Comparison of ENCODE assay signal across 13 cellular contexts in genomic region chr12:122506393-122506938, GRCh38.
"Had no signal": no experiment of that assay in that cellular context is flagged by ENCODE, and none has a peak within 500 bp of the region (broad histone marks: within the 10 kb centered on the region; RNA-seq: fewer than 3 reads in every experiment).

No MANE protein-coding gene starts in this region.

- H3K9me3 Mint-ChIP-seq: nephron, type B pancreatic cell had no signal

- H3K27ac ChIP-seq: cardiac muscle cell, heart left ventricle, suprapubic skin, WERI-Rb-1 had no signal

- H3K4me3 Mint-ChIP-seq: nephron, type B pancreatic cell had no signal

- DNase-seq: activated CD8-positive, alpha-beta memory T cell treated with anti-CD3 and anti-CD28 coated beads, Interleukin-2, amount 50 U/mL, for 4 hours; activated effector memory CD4-positive, alpha-beta T cell treated with anti-CD3 and anti-CD28 coated beads, Interleukin-2, amount 50 U/mL, for 16 hours; cortex of kidney; effector CD8-positive, alpha-beta T cell; heart left ventricle; mucosa of descending colon; stimulated activated CD4-positive, alpha-beta T cell treated with anti-CD3 and anti-CD28 coated beads, Interleukin-12 subunit alpha, Interleukin-12 subunit beta, amount 100 ng/mL, for 4 hours; stimulated activated naive CD4-positive, alpha-beta T cell treated with Interleukin-2 at 50 U/mL for 16 hours; WERI-Rb-1 had no signal

- ATAC-seq: heart left ventricle, mucosa of descending colon had no signal

- H3K4me3 ChIP-seq: cardiac muscle cell, heart left ventricle, mucosa of descending colon, suprapubic skin had no signal

- H3K27me3 ChIP-seq: cardiac muscle cell, heart left ventricle, suprapubic skin had no signal

- H3K27me3 Mint-ChIP-seq: type B pancreatic cell had no signal

- H3K9me3 ChIP-seq: heart left ventricle, mucosa of descending colon, suprapubic skin had no signal

- H3K4me1 Mint-ChIP-seq: nephron had no signal

- H3K27ac Mint-ChIP-seq: nephron, type B pancreatic cell had no signal
